27 cellular contexts compared by ENCODE assay signal in the genomic region with DNA sequence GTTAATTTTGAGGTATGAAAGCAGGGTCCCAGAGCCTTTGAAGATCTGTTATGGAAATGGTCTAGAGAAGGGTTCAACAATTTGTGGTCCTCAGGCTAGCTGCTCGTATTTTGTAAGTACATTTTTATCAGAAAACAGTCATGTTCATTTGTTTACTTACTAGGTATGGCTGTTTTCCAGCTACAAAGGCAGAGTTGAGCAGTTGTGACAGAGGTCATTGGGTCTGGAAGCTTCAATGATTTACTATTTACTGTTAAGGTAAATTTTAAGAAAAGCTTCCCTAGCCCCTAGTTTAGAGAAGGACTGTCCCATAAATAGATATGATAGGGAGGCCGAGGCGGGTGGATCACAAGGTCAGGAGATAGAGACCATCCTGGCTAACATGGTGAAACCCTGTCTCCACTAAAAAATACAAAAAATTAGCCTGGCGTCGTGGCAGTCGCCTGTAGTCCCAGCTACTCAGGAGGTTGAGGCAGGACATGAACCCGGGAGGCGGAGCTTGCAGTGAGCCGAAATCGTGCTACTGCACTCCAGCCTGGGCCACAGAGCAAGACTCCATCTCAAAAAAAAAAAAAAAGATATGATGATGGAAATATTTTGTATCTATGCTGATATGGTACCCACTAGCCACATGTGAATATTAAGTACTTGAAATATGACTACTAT.
"Had no signal": no experiment of that assay in that cellular context is flagged by ENCODE, and none has a peak within 500 bp of the region (broad histone marks: within the 10 kb centered on the region; RNA-seq: fewer than 3 reads in every experiment).

No MANE protein-coding gene starts in this region.

- DNase-seq: activated CD4-positive, alpha-beta memory T cell treated with anti-CD3 and anti-CD28 coated beads for 36 hours; activated CD4-positive, alpha-beta T cell treated with anti-CD3 and anti-CD28 coated beads, Interleukin-2, amount 10 ng/mL, durations not matched to agents 24 days and 14 days; activated CD4-positive, CD25-positive, alpha-beta regulatory T cell treated with anti-CD3 and anti-CD28 coated beads, Interleukin-2, amount 50 U/mL, for 72 hours; activated CD8-positive, alpha-beta memory T cell treated with anti-CD3 and anti-CD28 coated beads, Interleukin-2, amount 50 U/mL, for 4 hours; activated effector memory CD4-positive, alpha-beta T cell treated with anti-CD3 and anti-CD28 coated beads, Interleukin-2, amount 50 U/mL, for 16 hours; activated naive CD4-positive, alpha-beta T cell treated with anti-CD3 and anti-CD28 coated beads, Interleukin-2, amount 10 ng/mL, durations not matched to agents 7 days and 5 days; activated naive CD8-positive, alpha-beta T cell treated with anti-CD3 and anti-CD28 coated beads, Interleukin-2, amount 10 ng/mL, durations not matched to agents 7 days and 5 days; activated T-cell treated with anti-CD3 and anti-CD28 coated beads, Interleukin-2, amount 50 U/mL, for 1 hour; amniotic stem cell; brain microvascular endothelial cell; caudate nucleus; endodermal cell; foreskin keratinocyte; heart left ventricle; left ventricle myocardium superior; mammary epithelial cell; naive B cell; stimulated activated CD4-positive, alpha-beta T cell treated with anti-CD3 and anti-CD28 coated beads, Interleukin-4, amount 100 ng/mL, for 1 hour; T-helper 17 cell; trophoblast cell had no signal

- ATAC-seq: esophagus mucosa, foreskin keratinocyte, heart left ventricle, left ventricle myocardium superior, T-helper 17 cell had no signal

- H3K4me3 ChIP-seq: heart left ventricle, right atrium auricular region, thoracic aorta had no signal

- H3K27me3 ChIP-seq: brain microvascular endothelial cell, foreskin keratinocyte, heart left ventricle, right atrium auricular region had no signal

- H3K27ac ChIP-seq: brain microvascular endothelial cell, foreskin keratinocyte, heart left ventricle, right atrium auricular region, thoracic aorta had no signal

- H3K9me3 ChIP-seq: right atrium auricular region, thoracic aorta had no signal

- H3K4me1 Mint-ChIP-seq: activated CD4-positive, alpha-beta T cell treated with anti-CD3 and anti-CD28 coated beads, Interleukin-2, amount 10 ng/mL, durations not matched to agents 24 days and 14 days; activated naive CD4-positive, alpha-beta T cell treated with anti-CD3 and anti-CD28 coated beads, Interleukin-2, amount 10 ng/mL, durations not matched to agents 7 days and 5 days; activated naive CD8-positive, alpha-beta T cell treated with anti-CD3 and anti-CD28 coated beads, Interleukin-2, amount 10 ng/mL, durations not matched to agents 7 days and 5 days; naive B cell; T-helper 17 cell had no signal

- H3K27me3 Mint-ChIP-seq: activated naive CD4-positive, alpha-beta T cell treated with anti-CD3 and anti-CD28 coated beads, Interleukin-2, amount 10 ng/mL, durations not matched to agents 7 days and 5 days; activated naive CD8-positive, alpha-beta T cell treated with anti-CD3 and anti-CD28 coated beads, Interleukin-2, amount 10 ng/mL, durations not matched to agents 7 days and 5 days; dendritic cell treated with granulocyte-macrophage colony-stimulating factor and Interleukin-4, amounts not matched to agents 40 ng/mL and 50 ng/mL, for 4 days had no signal

- H3K36me3 ChIP-seq: brain microvascular endothelial cell, heart left ventricle, right atrium auricular region, thoracic aorta had no signal

- H3K27ac Mint-ChIP-seq: activated CD4-positive, alpha-beta memory T cell treated with anti-CD3 and anti-CD28 coated beads for 36 hours; activated CD4-positive, alpha-beta T cell treated with anti-CD3 and anti-CD28 coated beads, Interleukin-2, amount 10 ng/mL, durations not matched to agents 24 days and 14 days; activated naive CD4-positive, alpha-beta T cell treated with anti-CD3 and anti-CD28 coated beads, Interleukin-2, amount 10 ng/mL, durations not matched to agents 7 days and 5 days; activated naive CD8-positive, alpha-beta T cell treated with anti-CD3 and anti-CD28 coated beads, Interleukin-2, amount 10 ng/mL, durations not matched to agents 7 days and 5 days; activated T-helper 1 cell treated with anti-CD3 and anti-CD28 coated beads, Interleukin-12 subunit alpha, Interleukin-12 subunit beta, Interleukin-2, Interleukin-4 antibody, amounts not matched to agents 30 ng/mL and 10 ng/mL and 1 ng/mL, durations not matched to agents 14 hours and 24 hours and 36 hours; dendritic cell treated with granulocyte-macrophage colony-stimulating factor and Interleukin-4, amounts not matched to agents 40 ng/mL and 50 ng/mL, for 4 days; endodermal cell; mesothelial cell of epicardium; naive B cell; stimulated activated naive CD8-positive, alpha-beta T cell treated with anti-CD3 and anti-CD28 coated beads, Interleukin-15, Interleukin-2, amounts not matched to agents 100 ng/mL and 50 ng/mL, for 24 hours; T-helper 17 cell had no signal

- H3K4me3 Mint-ChIP-seq: activated CD4-positive, alpha-beta memory T cell treated with anti-CD3 and anti-CD28 coated beads for 36 hours; activated CD4-positive, alpha-beta T cell treated with anti-CD3 and anti-CD28 coated beads, Interleukin-2, amount 10 ng/mL, durations not matched to agents 24 days and 14 days; activated naive CD4-positive, alpha-beta T cell treated with anti-CD3 and anti-CD28 coated beads, Interleukin-2, amount 10 ng/mL, durations not matched to agents 7 days and 5 days; activated naive CD8-positive, alpha-beta T cell treated with anti-CD3 and anti-CD28 coated beads, Interleukin-2, amount 10 ng/mL, durations not matched to agents 7 days and 5 days; activated T-helper 1 cell treated with anti-CD3 and anti-CD28 coated beads, Interleukin-12 subunit alpha, Interleukin-12 subunit beta, Interleukin-2, Interleukin-4 antibody, amounts not matched to agents 30 ng/mL and 10 ng/mL and 1 ng/mL, durations not matched to agents 14 hours and 24 hours and 36 hours; dendritic cell treated with granulocyte-macrophage colony-stimulating factor and Interleukin-4, amounts not matched to agents 40 ng/mL and 50 ng/mL, for 4 days; endodermal cell; mesothelial cell of epicardium; naive B cell; stimulated activated naive CD8-positive, alpha-beta T cell treated with anti-CD3 and anti-CD28 coated beads, Interleukin-15, Interleukin-2, amounts not matched to agents 100 ng/mL and 50 ng/mL, for 24 hours; T-helper 17 cell had no signal

- H3K36me3 Mint-ChIP-seq: activated CD4-positive, alpha-beta memory T cell treated with anti-CD3 and anti-CD28 coated beads for 36 hours; activated naive CD4-positive, alpha-beta T cell treated with anti-CD3 and anti-CD28 coated beads, Interleukin-2, amount 10 ng/mL, durations not matched to agents 7 days and 5 days; activated naive CD8-positive, alpha-beta T cell treated with anti-CD3 and anti-CD28 coated beads, Interleukin-2, amount 10 ng/mL, durations not matched to agents 7 days and 5 days; mesothelial cell of epicardium; naive B cell had no signal

- H3K4me1 ChIP-seq: foreskin keratinocyte, heart left ventricle, right atrium auricular region had no signal

- H3K9me3 Mint-ChIP-seq: activated CD4-positive, alpha-beta memory T cell treated with anti-CD3 and anti-CD28 coated beads for 36 hours; activated CD4-positive, alpha-beta T cell treated with anti-CD3 and anti-CD28 coated beads, Interleukin-2, amount 10 ng/mL, durations not matched to agents 24 days and 14 days; activated naive CD4-positive, alpha-beta T cell treated with anti-CD3 and anti-CD28 coated beads, Interleukin-2, amount 10 ng/mL, durations not matched to agents 7 days and 5 days; activated naive CD8-positive, alpha-beta T cell treated with anti-CD3 and anti-CD28 coated beads, Interleukin-2, amount 10 ng/mL, durations not matched to agents 7 days and 5 days; activated T-helper 1 cell treated with anti-CD3 and anti-CD28 coated beads, Interleukin-12 subunit alpha, Interleukin-12 subunit beta, Interleukin-2, Interleukin-4 antibody, amounts not matched to agents 30 ng/mL and 10 ng/mL and 1 ng/mL, durations not matched to agents 14 hours and 24 hours and 36 hours; dendritic cell treated with granulocyte-macrophage colony-stimulating factor and Interleukin-4, amounts not matched to agents 40 ng/mL and 50 ng/mL, for 4 days; naive B cell; stimulated activated naive CD8-positive, alpha-beta T cell treated with anti-CD3 and anti-CD28 coated beads, Interleukin-15, Interleukin-2, amounts not matched to agents 100 ng/mL and 50 ng/mL, for 24 hours had no signal
